In genomic region chr5:141681695-141682641, GRCh38 we compare ENCODE assay signal across 8 cellular contexts. TPM values are rescaled to one million over a fixed set of nuclear protein-coding genes. Genes with fewer than 3 reads are reported as not detected.
A peak's percentile ranks its signal among the peaks of the same experiment; 100 is the strongest.
DNase-seq lines count a peak whose midpoint lies in the region; ATAC-seq, FAIRE-seq and TF ChIP-seq lines count a peak whose summit lies in the region.

Gene ARAP3, minus strand, starts transcription at chr5:141682230. Its CDS starts 1,744 bp downstream, at chr5:141680486.

- intact Hi-C loops in K562 (cut with micrococcal nuclease) = no loop called here
- intact Hi-C loops in posterior vena cava (cut with DNase I) = no loop called here

- no TSS peak for BruUV-seq in K562 (replicated peaks; lab: Mats Ljungman, UMichigan)

- H2AFZ ChIP-seq in K562 (ENCODE audit: low read depth, low read length) = peak within 1 kb of the TSS; percentile 96

- H3K4me1 Mint-ChIP-seq in HFFc6 (ENCODE audit: low read depth) = peaks cover 32% of the 10 kb centered on the region

- H3K27ac Mint-ChIP-seq in HFFc6 = peak within 1 kb of the TSS; percentile 100

- peaks cover 15% of the 10 kb centered on the region for H3K36me3 Mint-ChIP-seq in HFFc6 (ENCODE audit: low read depth)

- H3K27me3 Mint-ChIP-seq in HFFc6 (ENCODE audit: insufficient read depth) = peaks cover 1% of the 10 kb centered on the region

- H3K27ac ChIP-seq in K562 (ENCODE audit: extremely low read depth, low read depth, low read length) (peak within 1 kb of the TSS; percentile 81), right atrium auricular region (peak within 1 kb of the TSS; percentile 73 to 84)

- DNase-seq in ACHN = peak; percentile 77
- peak; percentile 72 for DNase-seq in HFFc6
- peak in 3 of 5 donors; percentile 34 to 49 (median 37) for DNase-seq in T-helper 1 cell
- peak; percentile 83 to 88 (median 88) for DNase-seq in K562 (ENCODE audit: extremely low read depth in 1 of 4, low spot score in 3 of 4)
- DNase-seq in right atrium auricular region (ENCODE audit: low spot score) = peak; percentile 81
- DNase-seq in posterior vena cava (ENCODE audit: low spot score) = peak; percentile 95

- 0 out of 2 replicates have a peak, but pooled peaks have one; percentile 28 for TF ChIP-seq POLR2A in K562 (conservative IDR thresholded peaks at IDR 0.05)

- TF ChIP-seq CTCF in HFFc6 (IDR thresholded peaks at IDR 0.05) = no peak
- no peak for TF ChIP-seq CTCF in K562 (IDR thresholded peaks at IDR 0.05 in 2 of 3, conservative IDR thresholded peaks at IDR 0.05 in 1 of 3; ENCODE audit: insufficient read depth in 2 of 3, low read depth in 1 of 3, low read length in 3 of 3)
- TF ChIP-seq CTCF in right atrium auricular region (IDR thresholded peaks at IDR 0.05) = no peak

- peak within 1 kb of the TSS; percentile 36 for H3K4me3 ChIP-seq in K562
- H3K4me3 ChIP-seq in right atrium auricular region = peak within 1 kb of the TSS; percentile 44 to 60

- peak within 1 kb of the TSS; percentile 63 to 91 for H3K9ac ChIP-seq in K562 (ENCODE audit: insufficient read depth in 1 of 2, low read depth in 2 of 2, low read length in 2 of 2)

- peak; percentile 73 for FAIRE-seq in K562 (lab: Jason Lieb, UNC)

- H3K9me3 ChIP-seq in K562 (replicated peaks; ENCODE audit: control insufficient read depth, insufficient read depth, low read depth, low read length) = no peaks in the 10 kb centered on the region
- no peaks in the 10 kb centered on the region for H3K9me3 ChIP-seq in right atrium auricular region

- no peaks in the 10 kb centered on the region for H4K20me1 ChIP-seq in K562 (replicated peaks; ENCODE audit: control insufficient read depth, insufficient read depth, low read length)

- no peaks in the 10 kb centered on the region for H3K27me3 ChIP-seq in K562 (ENCODE audit: control insufficient read depth in 2 of 2, insufficient read depth in 2 of 2, low read length in 2 of 2)
- no peaks in the 10 kb centered on the region for H3K27me3 ChIP-seq in right atrium auricular region

- TF ChIP-seq RAD21 in K562 (CRISPR knock-in tag; conservative IDR thresholded peaks at IDR 0.05 in 1 of 2, IDR thresholded peaks at IDR 0.05 in 1 of 2) = peak in 1 of 2 experiments; percentile 11; a peak in 1 of 4 replicates

- ATAC-seq in K562 (peak; percentile 92), GM19324 (IDR thresholded peaks at IDR 0.05; ENCODE audit: low FRiP score, unreplicated experiment) (no peak), GM21576 (IDR thresholded peaks at IDR 0.05; ENCODE audit: unreplicated experiment) (no peak)

- H3K4me3 Mint-ChIP-seq in HFFc6 = peak within 1 kb of the TSS; percentile 94

- peaks cover 14% of the 10 kb centered on the region; the same call in 1 of the 3 replicates for H3K79me2 ChIP-seq in K562 (ENCODE audit: control insufficient read depth, insufficient read depth, low read length)

- peak within 1 kb of the TSS; percentile 86 for H3K4me2 ChIP-seq in K562 (ENCODE audit: insufficient read depth, low read length)

- H3K4me1 ChIP-seq in K562 (replicated peaks in 1 of 2; ENCODE audit: control insufficient read depth in 2 of 2, insufficient read depth in 2 of 2, low read length in 2 of 2) (peaks cover 33 to 40% of the 10 kb centered on the region in 2 experiments), right atrium auricular region (peaks cover 0 to 34% of the 10 kb centered on the region in 2 donors)

- H3K9me1 ChIP-seq in K562 (ENCODE audit: control insufficient read depth, insufficient read depth, low read length) = peaks cover 3% of the 10 kb centered on the region

- peak; percentile 57 for TF ChIP-seq EP300 in K562 (IDR thresholded peaks at IDR 0.05; ENCODE audit: low read length)

- 13% methylated on average over 28 of the region's 77 CpGs for WGBS in K562 (ENCODE audit: insufficient coverage, low coverage, missing lambda C conversion rate)

- CTCF ChIA-PET in K562 (lab: Yijun Ruan, JAX; ENCODE audit: low intra/inter-chr PET ratio) = no interaction called here

- POLR2A ChIA-PET in K562 (lab: Yijun Ruan, JAX) = interaction anchor here (0.6 to 2.2 kb wide), 9 partner anchors 7 to 1363 kb away, joined by 3 to 11 read pairs (median 3); no protein-coding TSS in a partner anchor

- no peaks in the 10 kb centered on the region for H3K9me3 Mint-ChIP-seq in HFFc6

- in situ Hi-C loops in ACHN (cut with HindIII; ENCODE audit: low pct_ligation_motif_present, low pct_unique_long_range_greater_than_20kb, low sequenced_read_pairs) = no loop called here
- in situ Hi-C loops in K562 (cut with MboI) = no loop called here

- peaks cover 4% of the 10 kb centered on the region; the same call in 1 of the 3 replicates for H3K36me3 ChIP-seq in K562 (ENCODE audit: control insufficient read depth, insufficient read depth, low read length)
- peaks cover 4% of the 10 kb centered on the region for H3K36me3 ChIP-seq in right atrium auricular region

TF ChIP-seq in K562, 482 proteins besides CTCF, POLR2A, EP300 and RAD21 (continues in another document):
- TF ChIP-seq CREB3 (tag; conservative IDR thresholded peaks at IDR 0.05; ENCODE audit: low read depth) = 0 out of 2 replicates have a peak, but pooled peaks have one; percentile 27
- no peak for TF ChIP-seq ZNF551 (CRISPR knock-in tag; IDR thresholded peaks at IDR 0.05)
- peak; percentile 81 for TF ChIP-seq CEBPG (CRISPR knock-in tag; IDR thresholded peaks at IDR 0.05)
- peak; percentile 85 to 86 for TF ChIP-seq CEBPG (tag; conservative IDR thresholded peaks at IDR 0.05 in 1 of 2, IDR thresholded peaks at IDR 0.05 in 1 of 2)
- TF ChIP-seq THRA (IDR thresholded peaks at IDR 0.05) = no peak
- no peak for TF ChIP-seq ZKSCAN3 (CRISPR knock-in tag; IDR thresholded peaks at IDR 0.05)
- peak; percentile 73 for TF ChIP-seq NUFIP1 (IDR thresholded peaks at IDR 0.05; ENCODE audit: partially characterized antibody)
- peak in 1 of 2 experiments; percentile 73; a peak in 2 of 4 replicates for TF ChIP-seq RCOR1 (IDR thresholded peaks at IDR 0.05; ENCODE audit: borderline replicate concordance in 1 of 2, low read depth in 2 of 2, low read length in 2 of 2)
- no peak for TF ChIP-seq NR2C1 (IDR thresholded peaks at IDR 0.05)
- TF ChIP-seq NR2C1 (tag; IDR thresholded peaks at IDR 0.05) = peak; percentile 59
- TF ChIP-seq RFX1 (IDR thresholded peaks at IDR 0.05) = no peak
- peak; percentile 75 to 95 for TF ChIP-seq E2F6 (IDR thresholded peaks at IDR 0.05; ENCODE audit: borderline replicate concordance in 1 of 2, extremely low read depth in 1 of 2, insufficient read depth in 1 of 2, insufficient read length in 1 of 2, low read depth in 1 of 2, low read length in 1 of 2, poor library complexity in 1 of 2, severe bottlenecking in 1 of 2)

RNA-seq across cellular contexts. Expression of gene ARAP3, which starts in this region (rescaled TPM):
- 10 to 100 TPM in 5 of 6 experiments, 1 to 10 TPM in 1; 9.0 to 14.7 (median 13.2) TPM for total RNA-seq in HFFc6 (2021; fragmentation: NEBNext Ultra II Directional; extraction: Animal tissue kit (Norgen Biotek cat#: 25700))
- total RNA-seq in K562 (2011; cell fraction: chromatin; rRNA removed; ENCODE audit: low replicate concordance) = 9.6 and 29.6 TPM in 2 replicates
- 10.7 and 13.7 TPM in 2 replicates for total RNA-seq in K562 (2011; cell fraction: nucleolus; rRNA removed)
- 8.9 and 9.9 TPM in 2 replicates for total RNA-seq in K562 (2011; cell fraction: nucleoplasm; rRNA removed)
- total RNA-seq in K562 (2014; rRNA removed) (6.4 and 8.6 TPM in 2 replicates), K562 (2014; rRNA removed; fragmentation: Illumina TruSeq; extraction: Trizol) (5.1 and 5.2 TPM in 2 replicates), K562 (2015; rRNA removed; fragmentation: Illumina TruSeq; extraction: Trizol) (7.1 and 7.5 TPM in 2 replicates), K562 (2021) (23.3 and 25.7 TPM in 2 replicates), right atrium auricular region (10 to 100 TPM in 1 of 2 donors, 1 to 10 TPM in 1; 5.6 to 12.5 TPM), posterior vena cava (10 to 100 TPM; 14.7 to 18.8 TPM)
- polyA plus RNA-seq in K562 (2011; rRNA removed) (6.1 and 7.0 TPM in 2 replicates), K562 (2014; fragmentation: Illumina TruSeq; extraction: Trizol) (16.6 and 16.8 TPM in 2 replicates), K562 (2014; fragmentation: Nextera tagmentation; extraction: Ambion mirVana) (1 to 10 TPM in 1 of 2 experiments, under 1 TPM in 1; 0.83 to 1.4 TPM), K562 (2014; rRNA removed) (14.8 and 16.7 TPM in 2 replicates)
- 5.5 and 7.0 TPM in 2 replicates for polyA plus RNA-seq in K562 (2011; cell fraction: cytosol; rRNA removed)
- polyA plus RNA-seq in K562 (2011; cell fraction: nucleus; rRNA removed) = 37.6 and 59.0 TPM in 2 replicates
- polyA plus RNA-seq in K562 (2012) = 13.9 and 21.4 TPM in 2 replicates
- 4.6 and 5.1 TPM in 2 replicates for polyA minus RNA-seq in K562 (2011; rRNA and poly(A)+ RNA removed)
- 7.0 and 8.1 TPM in 2 replicates for polyA minus RNA-seq in K562 (2011; cell fraction: cytosol; rRNA and poly(A)+ RNA removed)
- 9.8 and 11.7 TPM in 2 replicates for polyA minus RNA-seq in K562 (2011; cell fraction: nucleus; rRNA and poly(A)+ RNA removed)

Comparison
In these comparisons a context has a peak if more than half of its experiments do, and no peak if none do; other contexts are left out.
1. DNase-seq: peak in every context shown above with its lines; median percentile 95 in posterior vena cava; 88 in K562; 81 in right atrium auricular region; 77 in ACHN; 72 in HFFc6; 37 in T-helper 1 cell.